In the genomic region with DNA sequence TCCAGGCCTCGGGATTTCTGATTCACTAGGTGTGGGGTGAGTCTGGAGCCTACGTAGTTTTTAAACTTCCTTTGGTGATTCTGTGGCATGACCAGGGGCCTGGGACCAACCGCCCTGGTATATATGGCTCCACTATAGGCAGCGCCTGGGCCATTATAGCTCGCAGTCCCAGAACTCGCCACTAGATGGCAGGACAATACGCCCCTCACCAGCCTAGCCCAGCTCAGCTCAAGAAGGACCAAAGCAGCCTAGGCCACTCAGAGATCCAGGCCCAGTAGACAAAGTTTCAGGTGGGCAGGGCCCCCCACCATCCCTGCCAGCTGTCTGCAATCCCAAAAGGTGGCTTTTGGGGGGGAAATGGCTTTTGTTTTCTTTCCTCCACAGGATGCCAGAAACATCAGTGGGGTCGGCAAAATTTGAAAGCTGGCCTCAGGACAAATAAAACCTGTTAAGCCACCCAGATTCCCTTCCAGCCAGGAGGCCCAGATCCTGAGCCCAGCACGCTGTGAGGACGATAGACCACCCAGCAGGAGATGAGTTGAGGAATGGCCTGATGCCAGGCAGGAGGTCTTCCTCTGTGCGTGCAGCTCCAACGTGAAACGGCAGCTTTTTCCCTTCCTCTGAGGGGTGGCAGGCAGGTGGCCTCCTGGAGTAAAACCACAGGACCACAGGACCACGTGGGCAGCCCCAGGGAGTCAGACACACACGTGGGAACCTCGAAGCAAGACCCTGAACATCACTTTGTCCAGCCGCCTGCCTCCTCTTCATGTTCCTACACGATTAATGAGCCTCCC, we compare ENCODE assay signal across 8 cellular contexts. TPM values are rescaled to one million over a fixed set of nuclear protein-coding genes. Genes with fewer than 3 reads are reported as not detected.
A peak's percentile ranks its signal among the peaks of the same experiment; 100 is the strongest.
DNase-seq lines count a peak whose midpoint lies in the region; ATAC-seq and TF ChIP-seq lines count a peak whose summit lies in the region.

No MANE protein-coding gene starts in this region.

- H3K27me3 Mint-ChIP-seq in nephron progenitor cell (ENCODE audit: low read depth, poor library complexity): peaks cover 13% of the 10 kb centered on the region

- TF ChIP-seq CTCF in GM12873 (IDR thresholded peaks at IDR 0.05; ENCODE audit: insufficient read depth, low read depth, low read length, missing control alignments) (peak; percentile 94), nephron progenitor cell (IDR thresholded peaks at IDR 0.05) (peak; percentile 88)

- H3K9me3 Mint-ChIP-seq in nephron progenitor cell: peaks cover 9% of the 10 kb centered on the region

- no peak overlapping the region for H3K4me3 Mint-ChIP-seq in nephron progenitor cell

- H3K36me3 Mint-ChIP-seq in nephron progenitor cell (ENCODE audit: low read depth): no peaks in the 10 kb centered on the region

- DNase-seq in HS-5 (ENCODE audit: low read depth) (peak; percentile 30), OCI-M2 (lab: John Stamatoyannopoulos, UW; ENCODE audit: unreplicated experiment) (peak; percentile 76), activated T-cell treated with anti-CD3 and anti-CD28 coated beads for 4 hours (peak; percentile 67), nephron progenitor cell (peak; percentile 86)
- peak; percentile 80 for DNase-seq in stimulated activated naive CD8-positive, alpha-beta T cell treated with anti-CD3 and anti-CD28 coated beads, Interleukin-15, Interleukin-2, amounts not matched to agents 100 U/mL and 50 U/mL, for 24 hours

- H3K4me1 Mint-ChIP-seq in nephron progenitor cell: no peaks in the 10 kb centered on the region

- peak; percentile 96 for ATAC-seq in esophagus mucosa
- peak; percentile 92 for ATAC-seq in stimulated activated naive CD8-positive, alpha-beta T cell treated with anti-CD3 and anti-CD28 coated beads, Interleukin-15, Interleukin-2, amounts not matched to agents 100 U/mL and 50 U/mL, for 24 hours
- ATAC-seq in GM18873 (IDR thresholded peaks at IDR 0.05; ENCODE audit: low FRiP score, unreplicated experiment): no peak

- H3K27ac Mint-ChIP-seq in nephron progenitor cell: no peak overlapping the region

RNA-seq across cellular contexts. Expression of a gene that starts 24.8 kb away (rescaled TPM):
- total RNA-seq in esophagus mucosa: 22.5 TPM

Comparison
In these comparisons a context has a peak if more than half of its experiments do, and no peak if none do; other contexts are left out.
1. DNase-seq: peak in every context shown above with its lines; median percentile 86 in nephron progenitor cell; 80 in stimulated activated naive CD8-positive, alpha-beta T cell treated with anti-CD3 and anti-CD28 coated beads, Interleukin-15, Interleukin-2, amounts not matched to agents 100 U/mL and 50 U/mL, for 24 hours; 76 in OCI-M2; 67 in activated T-cell treated with anti-CD3 and anti-CD28 coated beads for 4 hours; 30 in HS-5.